ENCODE assay signal across 10 cellular contexts in genomic region chr9:85332487-85332886, GRCh38.
DNase-seq lines count a peak whose midpoint lies in the region; ATAC-seq, FAIRE-seq and TF ChIP-seq lines count a peak whose summit lies in the region.
"Had no signal": no experiment of that assay in that cellular context is flagged by ENCODE, and none has a peak within 500 bp of the region (broad histone marks: within the 10 kb centered on the region; RNA-seq: fewer than 3 reads in every experiment).

No MANE protein-coding gene starts in this region.

- H3K27me3 Mint-ChIP-seq in astrocyte (ENCODE audit: low read depth, unreplicated experiment) (peaks cover 22% of the 10 kb centered on the region), neural progenitor cell (ENCODE audit: insufficient read depth, low read depth) (peaks cover 5% of the 10 kb centered on the region)

- H3K36me3 ChIP-seq in astrocyte (ENCODE audit: insufficient read depth, low read length) (no peaks in the 10 kb centered on the region), neural progenitor cell (no peaks in the 10 kb centered on the region)

- H3K4me3 ChIP-seq in astrocyte (ENCODE audit: insufficient read depth, low read depth, low read length) (no peak overlapping the region), neural progenitor cell (no peak overlapping the region)

- H3K4me3 Mint-ChIP-seq in astrocyte (ENCODE audit: unreplicated experiment): no peak overlapping the region
- no peak overlapping the region for H3K4me3 Mint-ChIP-seq in neural progenitor cell

- no peak overlapping the region for H2AFZ ChIP-seq in astrocyte (ENCODE audit: low read depth, low read length)
- no peak overlapping the region for H2AFZ ChIP-seq in neural progenitor cell (replicated peaks)

- H3K27ac Mint-ChIP-seq in astrocyte (ENCODE audit: unreplicated experiment): no peak overlapping the region
- H3K27ac Mint-ChIP-seq in neural progenitor cell: no peak overlapping the region

- no peaks in the 10 kb centered on the region for H3F3A ChIP-seq in neural progenitor cell (ENCODE audit: low read depth)

- H3K27me3 ChIP-seq in astrocyte (ENCODE audit: insufficient read depth, low read length): peaks cover 7% of the 10 kb centered on the region
- H3K27me3 ChIP-seq in neural progenitor cell: no peaks in the 10 kb centered on the region

- H3K4me2 ChIP-seq in astrocyte (ENCODE audit: low read length): no peak overlapping the region
- no peak overlapping the region for H3K4me2 ChIP-seq in neural progenitor cell

- no peak overlapping the region for H3K27ac ChIP-seq in astrocyte (ENCODE audit: low read depth, low read length)
- H3K27ac ChIP-seq in neural progenitor cell: no peak overlapping the region

- H3K4me1 Mint-ChIP-seq in astrocyte (ENCODE audit: low read depth, unreplicated experiment) (no peaks in the 10 kb centered on the region), neural progenitor cell (peaks cover 23% of the 10 kb centered on the region)

- TF ChIP-seq CTCF in astrocyte (IDR thresholded peaks at IDR 0.05; ENCODE audit: insufficient read depth, low read depth, low read length) (peak; percentile 8), neural progenitor cell (IDR thresholded peaks at IDR 0.05) (peak; percentile 57)

- H3K36me3 Mint-ChIP-seq in astrocyte (ENCODE audit: low read depth, unreplicated experiment): no peaks in the 10 kb centered on the region
- H3K36me3 Mint-ChIP-seq in neural progenitor cell: no peaks in the 10 kb centered on the region

- no peak for ATAC-seq in HG02642 (IDR thresholded peaks at IDR 0.05; ENCODE audit: poor library complexity, unreplicated experiment)
- ATAC-seq in GM18873 (IDR thresholded peaks at IDR 0.05; ENCODE audit: low FRiP score, unreplicated experiment): no peak

- H3K9me3 Mint-ChIP-seq in astrocyte (ENCODE audit: unreplicated experiment) (no peaks in the 10 kb centered on the region), neural progenitor cell (no peaks in the 10 kb centered on the region)

- H3K4me1 ChIP-seq in astrocyte (ENCODE audit: insufficient read depth, low read length): no peaks in the 10 kb centered on the region
- peaks cover 8% of the 10 kb centered on the region for H3K4me1 ChIP-seq in neural progenitor cell

- no peak for FAIRE-seq in astrocyte (lab: Jason Lieb, UNC)

- peak; percentile 13 for DNase-seq in NCI-H2171 treated with DMSO at 0.1 percent for 48 hours (lab: John Stamatoyannopoulos, UW)
- no peak for DNase-seq in NCI-H2171 (lab: John Stamatoyannopoulos, UW)
- peak; percentile 14 for DNase-seq in HuH-7.5 (ENCODE audit: low spot score)
- DNase-seq in astrocyte (ENCODE audit: low read depth): no peak
- peak; percentile 59 for DNase-seq in neural progenitor cell (ENCODE audit: low spot score)
- DNase-seq in EL: no peak
- DNase-seq: activated effector memory CD4-positive, alpha-beta T cell treated with Interleukin-2 at 50 U/mL for 16 hours; T-helper 9 cell had no signal

- H3K79me2 ChIP-seq in astrocyte (ENCODE audit: insufficient read depth, low read length) (no peaks in the 10 kb centered on the region), neural progenitor cell (ENCODE audit: low read depth) (no peaks in the 10 kb centered on the region)

- H3K9ac ChIP-seq in astrocyte (ENCODE audit: low read length) (no peak overlapping the region), neural progenitor cell (no peak overlapping the region)

- H3K9me3 ChIP-seq in astrocyte (ENCODE audit: insufficient read depth, low read depth, low read length) (no peaks in the 10 kb centered on the region), neural progenitor cell (ENCODE audit: low read depth) (no peaks in the 10 kb centered on the region)

- H4K20me1 ChIP-seq in astrocyte (ENCODE audit: insufficient read depth, low read length) (no peaks in the 10 kb centered on the region), neural progenitor cell (ENCODE audit: low read depth) (no peaks in the 10 kb centered on the region)

Comparison
In these comparisons a context has a peak if more than half of its experiments do, and no peak if none do; other contexts are left out.
1. DNase-seq: peak in NCI-H2171 treated with DMSO at 0.1 percent for 48 hours (single experiment), HuH-7.5 (single experiment) and neural progenitor cell (single experiment); none in NCI-H2171 (single experiment), astrocyte (single experiment) and EL (single experiment).